Comparison of ENCODE assay signal across 8 cellular contexts in the genomic region with DNA sequence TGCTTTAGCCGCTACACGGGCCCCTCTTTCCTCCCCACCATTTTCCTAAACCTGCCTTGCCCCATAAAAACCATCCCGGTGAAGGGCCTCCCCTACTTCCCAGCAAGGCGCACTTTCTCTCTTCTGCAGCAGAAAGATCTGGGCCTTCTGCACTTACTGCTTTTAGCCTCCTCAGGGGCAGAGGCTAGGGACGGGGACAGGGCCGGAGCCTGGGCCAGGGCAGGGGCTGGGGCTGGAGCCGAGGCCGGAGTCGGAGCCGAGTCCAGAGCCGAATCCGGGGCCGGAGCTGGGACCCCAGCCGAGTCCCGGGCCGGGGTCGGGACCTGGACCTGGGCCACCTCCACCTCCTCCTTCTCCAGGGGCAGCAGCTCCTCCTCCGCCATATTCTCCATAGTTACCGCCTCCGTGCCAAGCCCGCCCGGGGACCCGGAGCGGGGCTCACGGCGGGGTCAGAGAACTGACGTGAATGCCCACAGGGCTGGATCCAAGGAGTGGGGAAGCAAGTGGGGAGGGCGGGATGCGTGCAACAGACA. TPM values are rescaled to one million over a fixed set of nuclear protein-coding genes. Genes with fewer than 3 reads are reported as not detected.
A peak's percentile ranks its signal among the peaks of the same experiment; 100 is the strongest.
DNase-seq lines count a peak whose midpoint lies in the region; ATAC-seq and TF ChIP-seq lines count a peak whose summit lies in the region.

No MANE protein-coding gene starts in this region.

- H3K18ac ChIP-seq in IMR-90 (ENCODE audit: low read depth, low read length), result peak overlapping the region; percentile 67; the same call in 1 of the 2 replicates

- no peak overlapping the region for H2BK20ac ChIP-seq in IMR-90 (ENCODE audit: low read depth, low read length)

- H2BK5ac ChIP-seq in IMR-90 (ENCODE audit: low read depth, low read length, poor library complexity, severe bottlenecking), result peak overlapping the region; percentile 85

- ATAC-seq in GM21619 (IDR thresholded peaks at IDR 0.05; ENCODE audit: unreplicated experiment) (peak; percentile 25), IMR-90 (ENCODE audit: low read depth) (peak; percentile 52), gastrocnemius medialis (peak; percentile 52 to 62)
- peak; percentile 32 to 37 for ATAC-seq in activated naive CD4-positive, alpha-beta T cell treated with anti-CD3 and anti-CD28 coated beads, Interleukin-2, amount 50 U/mL, for 72 hours

- peaks cover 2% of the 10 kb centered on the region; the same call in 1 of the 2 replicates for H3K4me1 ChIP-seq in IMR-90 (ENCODE audit: control insufficient read depth, insufficient read depth, low read length)
- peaks cover 26% of the 10 kb centered on the region for H3K4me1 ChIP-seq in hepatocyte (ENCODE audit: insufficient read depth)
- H3K4me1 ChIP-seq in gastrocnemius medialis, result peaks cover 25 to 36% of the 10 kb centered on the region in 2 donors

- DNase-seq in NCI-H146 (lab: John Stamatoyannopoulos, UW), result peak; percentile 57
- no peak for DNase-seq in NCI-H146 treated with DMSO at 0.1 percent for 48 hours (lab: John Stamatoyannopoulos, UW; ENCODE audit: unreplicated experiment)
- DNase-seq in IMR-90, result no peak
- DNase-seq in activated naive CD4-positive, alpha-beta T cell treated with anti-CD3 and anti-CD28 coated beads, Interleukin-2, amount 50 U/mL, for 72 hours (ENCODE audit: low spot score in 2 of 2), result no peak
- no peak for DNase-seq in hepatocyte (ENCODE audit: low spot score)
- no peak for DNase-seq in gastrocnemius medialis
- no peak for DNase-seq in NCI-H446 treated with DMSO at 0.1 percent for 48 hours (lab: John Stamatoyannopoulos, UW)

- H4K20me1 ChIP-seq in IMR-90 (ENCODE audit: insufficient read depth, low read length) (no peaks in the 10 kb centered on the region), hepatocyte (ENCODE audit: insufficient read depth, poor library complexity, severe bottlenecking) (no peaks in the 10 kb centered on the region)

- TF ChIP-seq RAD21 in IMR-90 (IDR thresholded peaks at IDR 0.05; ENCODE audit: low read length), result no peak

- H3K14ac ChIP-seq in IMR-90 (replicated peaks; ENCODE audit: low read depth, low read length), result peak overlapping the region; percentile 98

- dilution Hi-C loops in IMR-90 (cut with HindIII; ENCODE audit: low sequenced_read_pairs, unreplicated experiment), result no loop called here

- H2AK9ac ChIP-seq in IMR-90 (replicated peaks; ENCODE audit: low read depth, low read length, poor library complexity), result peak overlapping the region; percentile 95

- H3K9me3 ChIP-seq in IMR-90 (ENCODE audit: control insufficient read depth, insufficient read depth, low read length) (no peaks in the 10 kb centered on the region), hepatocyte (ENCODE audit: low read depth) (no peaks in the 10 kb centered on the region), gastrocnemius medialis (no peaks in the 10 kb centered on the region)

- H2AFZ ChIP-seq in IMR-90 (replicated peaks; ENCODE audit: low read length, poor library complexity), result peak overlapping the region; percentile 94
- H2AFZ ChIP-seq in hepatocyte, result peak overlapping the region; percentile 65

- TF ChIP-seq POLR2A in IMR-90 (IDR thresholded peaks at IDR 0.05; ENCODE audit: low read depth, low read length) (no peak), gastrocnemius medialis (IDR thresholded peaks at IDR 0.05) (no peak)

- no peaks in the 10 kb centered on the region for H3K27me3 ChIP-seq in IMR-90 (ENCODE audit: control insufficient read depth, insufficient read depth, low read length)
- H3K27me3 ChIP-seq in hepatocyte, result no peaks in the 10 kb centered on the region
- no peaks in the 10 kb centered on the region for H3K27me3 ChIP-seq in gastrocnemius medialis

- peak overlapping the region; percentile 96 for H3K4ac ChIP-seq in IMR-90 (ENCODE audit: low read depth, low read length)

- peak overlapping the region; percentile 94 to 98 for H3K27ac Mint-ChIP-seq in activated naive CD4-positive, alpha-beta T cell treated with anti-CD3 and anti-CD28 coated beads, Interleukin-2, amount 50 U/mL, for 72 hours

- H3K36me3 Mint-ChIP-seq in activated naive CD4-positive, alpha-beta T cell treated with anti-CD3 and anti-CD28 coated beads, Interleukin-2, amount 50 U/mL, for 72 hours, result peaks cover 0 to 20% of the 10 kb centered on the region in 2 donors

- TF ChIP-seq CTCF in IMR-90 (conservative IDR thresholded peaks at IDR 0.05; ENCODE audit: low read depth, low read length) (no peak), hepatocyte (IDR thresholded peaks at IDR 0.05; ENCODE audit: poor library complexity) (no peak), gastrocnemius medialis (IDR thresholded peaks at IDR 0.05 in 4 of 5, conservative IDR thresholded peaks at IDR 0.05 in 1 of 5) (no peak)

- POLR2A ChIA-PET in IMR-90 (lab: Charles Lee; ENCODE audit: unreplicated experiment), result no interaction called here

- no peak overlapping the region; the same call in 2 of the 3 replicates for H2BK15ac ChIP-seq in IMR-90 (ENCODE audit: low read depth, low read length)

- in situ Hi-C loops in IMR-90 (cut with MboI; ENCODE audit: low sequenced_read_pairs), result loop anchor here (25.0 kb wide), 1 partner anchor 169 kb away; no protein-coding TSS in a partner anchor
- in situ Hi-C loops in gastrocnemius medialis (cut with MboI; ENCODE audit: low sequenced_read_pairs in 4 of 4), result loop anchor here (5.0 to 25.0 kb wide), 5 partner anchors 158 to 1218 kb away; partner anchors contain the start of genes EDEM3 (in 3 of the 4), IVNS1ABP (in 1 of the 4), ODR4 (in 1 of the 4) and TPR (in 1 of the 4)

- peak overlapping the region; percentile 93 for H3K9ac ChIP-seq in IMR-90 (ENCODE audit: low read depth, low read length)

- TSS peak; percentile 74 for BruUV-seq in IMR-90 (replicated peaks; lab: Mats Ljungman, UMichigan)

- H3K27ac ChIP-seq in IMR-90 (ENCODE audit: insufficient read depth, low read length) (peak overlapping the region; percentile 90), hepatocyte (peak overlapping the region; percentile 96), gastrocnemius medialis (peak overlapping the region; percentile 93 to 99 (median 98))

- H2AK5ac ChIP-seq in IMR-90 (ENCODE audit: low read depth, low read length), result peak overlapping the region; percentile 73; the same call in 1 of the 2 replicates

- CTCF ChIA-PET in IMR-90 (lab: Yijun Ruan, JAX), result interaction anchor here (0.6 kb wide), 1 partner anchor 16 kb away, joined by 4 read pairs; no protein-coding TSS in a partner anchor

- peak overlapping the region; percentile 62 for H4K5ac ChIP-seq in IMR-90 (ENCODE audit: low read depth, low read length)

- peak overlapping the region; percentile 91 for H3K4me2 ChIP-seq in IMR-90 (ENCODE audit: low read depth, low read length)
- H3K4me2 ChIP-seq in hepatocyte, result peak overlapping the region; percentile 83

- H2BK120ac ChIP-seq in IMR-90 (ENCODE audit: low read depth, low read length), result peak overlapping the region; percentile 78

- intact Hi-C loops in IMR-90 (cut with micrococcal nuclease) (loop anchor here (1.0 to 5.0 kb wide), 4 partner anchors 109 to 516 kb away; partner anchors contain the start of gene IVNS1ABP), gastrocnemius medialis (cut with DNase I; ENCODE audit: low total_unique reads) (loop anchor here (2.0 to 5.0 kb wide), 6 partner anchors 112 to 1684 kb away; partner anchors contain the start of genes ARPC5, EDEM3, NIBAN1 and RNF2)

- 0% methylated on average over 24 of the region's 29 CpGs; no CpG with 5 or more reads in 1 of the 2 experiments for WGBS in IMR-90 (ENCODE audit: extremely low coverage in 2 of 2, insufficient read length in 1 of 2), 2 experiments
- WGBS in hepatocyte (ENCODE audit: low lambda C conversion rate, missing lambda C conversion rate), result under 1% methylated on average over 27 of the region's 29 CpGs

- peak overlapping the region; percentile 97 for H3K23ac ChIP-seq in IMR-90 (ENCODE audit: low read depth, low read length)

- no peaks in the 10 kb centered on the region for H3K9me3 Mint-ChIP-seq in activated naive CD4-positive, alpha-beta T cell treated with anti-CD3 and anti-CD28 coated beads, Interleukin-2, amount 50 U/mL, for 72 hours

- peak overlapping the region; percentile 98 for H3K56ac ChIP-seq in IMR-90 (ENCODE audit: extremely low read depth, insufficient read depth, low read length)

- H3K79me1 ChIP-seq in IMR-90 (ENCODE audit: low read depth in 1 of 2, low read length in 2 of 2), result peaks cover 18 to 33% of the 10 kb centered on the region in 2 experiments

- peak overlapping the region; percentile 89 for H4K91ac ChIP-seq in IMR-90 (ENCODE audit: insufficient read depth, low read depth, low read length)

- no peaks in the 10 kb centered on the region for H3K9me2 ChIP-seq in hepatocyte (replicated peaks; ENCODE audit: insufficient read depth)

- H3K36me3 ChIP-seq in IMR-90 (ENCODE audit: control insufficient read depth, insufficient read depth, low read length) (peaks cover under 1% of the 10 kb centered on the region; the same call in 1 of the 2 replicates), hepatocyte (replicated peaks; ENCODE audit: insufficient read depth, low read depth) (no peaks in the 10 kb centered on the region), gastrocnemius medialis (peaks cover 0 to 7% of the 10 kb centered on the region in 2 donors)

- peaks cover 50% of the 10 kb centered on the region for H3K79me2 ChIP-seq in hepatocyte

- H3K4me3 ChIP-seq in IMR-90 (ENCODE audit: insufficient read depth, low read depth, low read length) (peak overlapping the region; percentile 70), hepatocyte (peak overlapping the region; percentile 65), gastrocnemius medialis (peak overlapping the region; percentile 75 to 99 (median 96))

- H3K9me1 ChIP-seq in IMR-90 (ENCODE audit: insufficient read depth, low read length), result peaks cover 3% of the 10 kb centered on the region

- peak overlapping the region; percentile 65 to 99 for H4K8ac ChIP-seq in IMR-90 (ENCODE audit: low read depth in 2 of 2, low read length in 2 of 2)

TF ChIP-seq in IMR-90, 13 proteins besides CTCF, POLR2A, EP300 and RAD21 (continues in another document):
- TF ChIP-seq RCOR1 (IDR thresholded peaks at IDR 0.05; ENCODE audit: insufficient replicate concordance, low read length), result no peak

RNA-seq across cellular contexts. Expression of gene TRMT1L, which starts 0.4 kb away (rescaled TPM):
- total RNA-seq in IMR-90 (2012; rRNA removed) (21.9 and 25.3 TPM in 2 replicates), hepatocyte (23.1 and 29.2 TPM in 2 replicates), gastrocnemius medialis (10 to 100 TPM; 24.9 to 42.8 (median 30.0) TPM)
- polyA plus RNA-seq in IMR-90 (2012; rRNA removed) (8.6 and 11.0 TPM in 2 replicates), hepatocyte (11.1 and 12.3 TPM in 2 replicates)
- polyA plus RNA-seq in IMR-90 (2012; cell fraction: cytosol; rRNA removed), result 1.4 and 2.6 TPM in 2 replicates
- polyA plus RNA-seq in IMR-90 (2012; cell fraction: nucleus; rRNA removed; ENCODE audit: low replicate concordance), result 1.0 and 8.2 TPM in 2 replicates
- total RNA-seq in activated naive CD4-positive, alpha-beta T cell treated with anti-CD3 and anti-CD28 coated beads, Interleukin-2, amount 50 U/mL, for 72 hours, result 10 to 100 TPM; 24.9 to 31.6 TPM

RNA-seq across cellular contexts. Expression of gene SWT1, which starts 0.6 kb away (rescaled TPM):
- 2.7 and 4.2 TPM in 2 replicates for total RNA-seq in IMR-90 (2012; rRNA removed)
- 0.80 and 0.82 TPM in 2 replicates for polyA plus RNA-seq in IMR-90 (2012; rRNA removed)
- 0.11 and 0.18 TPM in 2 replicates for polyA plus RNA-seq in IMR-90 (2012; cell fraction: cytosol; rRNA removed)
- polyA plus RNA-seq in IMR-90 (2012; cell fraction: nucleus; rRNA removed; ENCODE audit: low replicate concordance), result 0.14 and 2.0 TPM in 2 replicates
- total RNA-seq in activated naive CD4-positive, alpha-beta T cell treated with anti-CD3 and anti-CD28 coated beads, Interleukin-2, amount 50 U/mL, for 72 hours, result 1 to 10 TPM; 4.1 to 7.1 TPM
- 9.5 and 9.6 TPM in 2 replicates for total RNA-seq in hepatocyte
- polyA plus RNA-seq in hepatocyte, result 3.4 and 5.3 TPM in 2 replicates
- total RNA-seq in gastrocnemius medialis, result 1 to 10 TPM; 3.4 to 6.2 (median 4.6) TPM
